In genomic region chr17:29642171-29642611, GRCh38 we compare ENCODE assay signal across 13 cellular contexts. TPM values are rescaled to one million over a fixed set of nuclear protein-coding genes. Genes with fewer than 3 reads are reported as not detected.
A peak's percentile ranks its signal among the peaks of the same experiment; 100 is the strongest.
DNase-seq lines count a peak whose midpoint lies in the region; ATAC-seq and TF ChIP-seq lines count a peak whose summit lies in the region.
"Had no signal": no experiment of that assay in that cellular context is flagged by ENCODE, and none has a peak within 500 bp of the region (broad histone marks: within the 10 kb centered on the region; RNA-seq: fewer than 3 reads in every experiment).

No MANE protein-coding gene starts in this region.

- no peaks in the 10 kb centered on the region for H4K20me1 ChIP-seq in BLaER1

- TF ChIP-seq CTCF in HEK293 (tag by site-specific recombination; IDR thresholded peaks at IDR 0.05) (no peak), testis (IDR thresholded peaks at IDR 0.05) (no peak), mucosa of descending colon (IDR thresholded peaks at IDR 0.05) (no peak)

- in situ Hi-C loops in ACHN (cut with HindIII; ENCODE audit: low pct_ligation_motif_present, low pct_unique_long_range_greater_than_20kb, low sequenced_read_pairs): no loop called here

- H3K4me1 Mint-ChIP-seq in naive B cell: peaks cover 16 to 37% (median 21%) of the 10 kb centered on the region in 3 donors

- H3K36me3 ChIP-seq in BLaER1 (peaks cover 44% of the 10 kb centered on the region), HEK293 (ENCODE audit: control insufficient read depth in 2 of 2, insufficient read depth in 1 of 2, low read length in 2 of 2) (peaks cover 0 to 6% of the 10 kb centered on the region in 2 experiments; a peak in 1 of 3 replicates), testis (ENCODE audit: low read depth, missing control alignments) (no peaks in the 10 kb centered on the region), mucosa of descending colon (ENCODE audit: low read depth) (no peaks in the 10 kb centered on the region)
- H3K36me3 ChIP-seq: ovary had no signal

- H3K27me3 ChIP-seq in BLaER1: no peaks in the 10 kb centered on the region
- H3K27me3 ChIP-seq in testis: no peaks in the 10 kb centered on the region
- H3K27me3 ChIP-seq: ovary had no signal

- intact Hi-C loops in testis (cut with DNase I; ENCODE audit: low total_unique reads): no loop called here
- intact Hi-C loops in mucosa of descending colon (cut with DNase I, micrococcal nuclease): loop anchor here in 1 of 2 donors (10.0 kb wide), 1 partner anchor 143 kb away; no protein-coding TSS in a partner anchor

- no peak for DNase-seq in naive B cell
- no peak for DNase-seq in ACHN
- no peak for DNase-seq in stimulated activated CD8-positive, alpha-beta memory T cell treated with anti-CD3 and anti-CD28 coated beads, Interleukin-4, amount 100 ng/mL, for 48 hours
- DNase-seq in testis: no peak
- no peak for DNase-seq in mucosa of descending colon
- DNase-seq: EL, NCI-H226, ovary, T-helper 9 cell had no signal

- H3K9me3 ChIP-seq in BLaER1 (no peaks in the 10 kb centered on the region), HEK293 (ENCODE audit: control insufficient read depth, insufficient read depth, low read depth, low read length) (no peaks in the 10 kb centered on the region), testis (no peaks in the 10 kb centered on the region), mucosa of descending colon (no peaks in the 10 kb centered on the region)
- H3K9me3 ChIP-seq: ovary had no signal

- peak overlapping the region; percentile 68 for H3K9ac ChIP-seq in BLaER1

- WGBS in testis, 2 donors: 83 to 85% methylated on average over 2 of the region's 2 CpGs

- H3K27ac ChIP-seq in BLaER1 (peak overlapping the region; percentile 82), HEK293 (ENCODE audit: extremely low read depth, low read depth, low read length) (peak overlapping the region; percentile 82), testis (no peak overlapping the region)
- H3K27ac ChIP-seq: ovary had no signal

- H3K4me2 ChIP-seq in BLaER1: peak overlapping the region; percentile 91

- H3K4me1 ChIP-seq in BLaER1: peaks cover 74% of the 10 kb centered on the region
- H3K4me1 ChIP-seq in HEK293 (ENCODE audit: control insufficient read depth, insufficient read depth, low read length): peaks cover 35% of the 10 kb centered on the region
- H3K4me1 ChIP-seq in testis: peaks cover 21% of the 10 kb centered on the region
- H3K4me1 ChIP-seq in mucosa of descending colon (ENCODE audit: low read depth): no peaks in the 10 kb centered on the region

- H3K4me3 ChIP-seq in BLaER1 (no peak overlapping the region), HEK293 (ENCODE audit: low read depth, low read length) (no peak overlapping the region), testis (no peak overlapping the region), mucosa of descending colon (no peak overlapping the region)
- H3K4me3 ChIP-seq: ovary had no signal

- peak overlapping the region in 2 of 8 donors; percentile 4 to 22 for H3K4me3 Mint-ChIP-seq in naive B cell

- H3K9me3 Mint-ChIP-seq in naive B cell: no peaks in the 10 kb centered on the region

- peaks cover 0 to 11% of the 10 kb centered on the region in 2 donors for H3K36me3 Mint-ChIP-seq in naive B cell

- ATAC-seq in SK-N-SH treated with all-trans-retinoic acid at 6 μM for 48 hours (peak; percentile 47), naive B cell (ENCODE audit: low read depth in 2 of 2) (no peak), mucosa of descending colon (no peak)
- ATAC-seq: HCT116 had no signal

- CTCF ChIA-PET in HEK293 (lab: Yijun Ruan, JAX): interaction anchor here (0.5 to 8.0 kb wide), 11 partner anchors 8 to 451 kb away, joined by 3 to 161 read pairs (median 5); no protein-coding TSS in a partner anchor

- H3K27me3 Mint-ChIP-seq in naive B cell: no peaks in the 10 kb centered on the region

- peak overlapping the region in 4 of 6 donors; percentile 19 to 78 (median 54) for H3K27ac Mint-ChIP-seq in naive B cell

- POLR2A ChIA-PET in HEK293 (lab: Yijun Ruan, JAX): interaction anchor here (0.7 to 1.5 kb wide), 2 partner anchors 50 to 141 kb away, joined by 5 to 6 read pairs; partner anchors contain the start of gene ANKRD13B

- TF ChIP-seq POLR2A in testis (IDR thresholded peaks at IDR 0.05): no peak

TF ChIP-seq in HEK293, 187 proteins besides CTCF, POLR2A, EP300 and RAD21 (continues in another document):
- no peak for TF ChIP-seq ZNF274 (IDR thresholded peaks at IDR 0.05; ENCODE audit: low read length)
- no peak for TF ChIP-seq ZNF274 (tag by site-specific recombination; IDR thresholded peaks at IDR 0.05; ENCODE audit: borderline replicate concordance)
- TF ChIP-seq PBX3 (CRISPR knock-in tag; IDR thresholded peaks at IDR 0.05): no peak
- TF ChIP-seq ZNF423 (tag by site-specific recombination; IDR thresholded peaks at IDR 0.05): 0 out of 2 replicates have a peak, but pooled peaks have one; percentile 40
- TF ChIP-seq ZSCAN5A (tag by site-specific recombination; IDR thresholded peaks at IDR 0.05): no peak

TF ChIP-seq in SK-N-SH treated with all-trans-retinoic acid at 6 μM for 48 hours, 23 proteins besides CTCF, POLR2A, EP300 and RAD21:
- peak; percentile 70 for TF ChIP-seq ISL1 (CRISPR knock-in tag; IDR thresholded peaks at IDR 0.05)
- TF ChIP-seq CSDC2 (CRISPR knock-in tag; IDR thresholded peaks at IDR 0.05): no peak
- TF ChIP-seq TSHZ2 (CRISPR knock-in tag; IDR thresholded peaks at IDR 0.05): peak; percentile 81
- peak; percentile 33; the same call in 1 of the 2 replicates for TF ChIP-seq TCF4 (CRISPR knock-in tag; IDR thresholded peaks at IDR 0.05; ENCODE audit: borderline replicate concordance)

RNA-seq across cellular contexts. Expression of gene CORO6, which starts 19.5 kb away (rescaled TPM):
- under 1 TPM in 2 of 6 donors, not detected in 4; 0.12 to 0.13 TPM for polyA plus RNA-seq in naive B cell (ENCODE audit: low read depth in 6 of 6)
- 10 to 100 TPM; 11.7 to 15.5 TPM for total RNA-seq in testis
- 6.3 TPM for polyA plus RNA-seq in testis (ENCODE audit: insufficient read depth, low read depth, low replicate concordance)
- total RNA-seq in mucosa of descending colon: 10 to 100 TPM in 1 of 3 donors, 1 to 10 TPM in 2; 1.2 to 21.3 (median 2.5) TPM

RNA-seq across cellular contexts. Expression of gene ANKRD13B, which starts 49.3 kb away (rescaled TPM):
- polyA plus RNA-seq in naive B cell (ENCODE audit: low read depth in 6 of 6) (not detected), testis (ENCODE audit: insufficient read depth, low read depth, low replicate concordance) (32.8 TPM)
- total RNA-seq in testis (10 to 100 TPM; 48.8 to 59.8 TPM), mucosa of descending colon (10 to 100 TPM in 1 of 3 donors, 1 to 10 TPM in 2; 2.2 to 11.2 (median 3.3) TPM)

RNA-seq across cellular contexts. Expression of gene GIT1, which starts 52.7 kb away (rescaled TPM):
- polyA plus RNA-seq in naive B cell (ENCODE audit: low read depth in 6 of 6) (10 to 100 TPM in 1 of 6 donors, 1 to 10 TPM in 5; 1.6 to 12.9 (median 4.4) TPM), testis (ENCODE audit: insufficient read depth, low read depth, low replicate concordance) (220 TPM)
- total RNA-seq in testis (100 to 1,000 TPM; 156 to 169 TPM), mucosa of descending colon (10 to 100 TPM; 28.6 to 41.0 (median 37.2) TPM)

Comparison
In these comparisons a context has a peak if more than half of its experiments do, and no peak if none do; other contexts are left out.
1. H3K27ac ChIP-seq: peak in BLaER1 (single experiment) and HEK293 (single experiment); none in testis (0 of 2).
2. RNA of gene ANKRD13B, which starts 49.3 kb away (total RNA-seq): 48.8 to 59.8 TPM in testis; 2.2 to 11.2 TPM in mucosa of descending colon; every median in the first group is over 4 times any median in the second.